ENCODE assay signal across 28 cellular contexts in genomic region chr18:72752220-72752619, GRCh38.
"Had no signal": no experiment of that assay in that cellular context is flagged by ENCODE, and none has a peak within 500 bp of the region (broad histone marks: within the 10 kb centered on the region; RNA-seq: fewer than 3 reads in every experiment).

No MANE protein-coding gene starts in this region.

- DNase-seq: natural killer cell; occipital lobe; ovary; posterior cingulate gyrus; psoas muscle; right cardiac atrium; spleen; stimulated activated CD4-positive, alpha-beta T cell treated with anti-CD3 and anti-CD28 coated beads, Interleukin-12 subunit alpha, Interleukin-12 subunit beta, amount 100 ng/mL, for 4 hours; stimulated activated CD4-positive, alpha-beta T cell treated with anti-CD3 and anti-CD28 coated beads, Interleukin-1b, Interleukin-23, amount 100 ng/mL, for 48 hours; stimulated activated CD4-positive, alpha-beta T cell treated with anti-CD3 and anti-CD28 coated beads, Interleukin-4, amount 100 ng/mL, for 1 hour; stimulated activated CD4-positive, alpha-beta T cell treated with anti-CD3 and anti-CD28 coated beads, Interleukin-4, amount 100 ng/mL, for 4 hours; stimulated activated CD8-positive, alpha-beta memory T cell treated with anti-CD3 and anti-CD28 coated beads, Interleukin-4, amount 100 ng/mL, for 48 hours; stimulated activated naive CD4-positive, alpha-beta T cell; stimulated activated naive CD8-positive, alpha-beta T cell treated with anti-CD3 and anti-CD28 coated beads, Interleukin-15, amount 100 ng/mL, for 72 hours; stimulated activated naive CD8-positive, alpha-beta T cell treated with anti-CD3 and anti-CD28 coated beads, Interleukin-15, Interleukin-2, amounts not matched to agents 100 U/mL and 50 U/mL, for 24 hours; substantia nigra; testis; tibial artery; transverse colon; upper lobe of right lung; uterus had no signal

- H2AFZ ChIP-seq: neural progenitor cell, parathyroid adenoma had no signal

- H3K4me3 ChIP-seq: neural progenitor cell, ovary, psoas muscle, skin epidermis, smooth muscle cell, spleen, suprapubic skin, testis, tibial artery, transverse colon, upper lobe of right lung, uterus had no signal

- H3K27me3 ChIP-seq: neural progenitor cell, ovary, spleen, suprapubic skin, testis, tibial artery, transverse colon, upper lobe of right lung, uterus had no signal

- H3K4me1 ChIP-seq: neural progenitor cell, parathyroid adenoma, psoas muscle, spleen, suprapubic skin, testis, tibial artery, transverse colon, upper lobe of right lung, uterus had no signal

- H3K79me2 ChIP-seq: parathyroid adenoma had no signal

- H3K36me3 ChIP-seq: neural progenitor cell, ovary, suprapubic skin, tibial artery, transverse colon, upper lobe of right lung, uterus had no signal

- H3K9ac ChIP-seq: neural progenitor cell, parathyroid adenoma had no signal

- H3K4me2 ChIP-seq: neural progenitor cell, smooth muscle cell had no signal

- ATAC-seq: natural killer cell; psoas muscle; right cardiac atrium; sciatic nerve; stimulated activated memory B cell treated with anti-CD40 and anti-IgM and Interleukin-4, amounts not matched to agents 10 μg/mL and 1 μg/mL and 100 μg/mL, for 72 hours; stimulated activated naive CD8-positive, alpha-beta T cell treated with anti-CD3 and anti-CD28 coated beads, Interleukin-15, amount 100 ng/mL, for 72 hours; stimulated activated naive CD8-positive, alpha-beta T cell treated with anti-CD3 and anti-CD28 coated beads, Interleukin-15, Interleukin-2, amounts not matched to agents 100 U/mL and 50 U/mL, for 24 hours; upper lobe of right lung had no signal

- H3K27ac ChIP-seq: neural progenitor cell, ovary, parathyroid adenoma, psoas muscle, skin epidermis, spleen, suprapubic skin, testis, tibial artery, transverse colon, upper lobe of right lung, uterus had no signal

- H3K9me3 ChIP-seq: ovary, psoas muscle, spleen, suprapubic skin, testis, tibial artery, transverse colon, upper lobe of right lung, uterus had no signal
